8 cellular contexts compared by ENCODE assay signal in genomic region chr4:24488399-24489164, GRCh38.
DNase-seq lines count a peak whose midpoint lies in the region; ATAC-seq and TF ChIP-seq lines count a peak whose summit lies in the region.

No MANE protein-coding gene starts in this region.

- CTCF ChIA-PET in activated CD8-positive, alpha-beta memory T cell treated with anti-CD3 and anti-CD28 coated beads, Interleukin-2, amount 10 ng/mL, durations not matched to agents 7 days and 5 days (lab: Charles Lee): interaction anchor here (0.5 to 1.7 kb wide), 12 partner anchors 11 to 492 kb away, joined by 3 to 5 read pairs (median 4); no protein-coding TSS in a partner anchor

- no peaks in the 10 kb centered on the region for H3K4me1 Mint-ChIP-seq in activated CD8-positive, alpha-beta memory T cell treated with anti-CD3 and anti-CD28 coated beads, Interleukin-2, amount 10 ng/mL, durations not matched to agents 7 days and 5 days
- H3K4me1 Mint-ChIP-seq in neural crest cell (peaks cover 3% of the 10 kb centered on the region), type B pancreatic cell (ENCODE audit: unreplicated experiment) (peaks cover 3% of the 10 kb centered on the region)

- no peak for DNase-seq in AG09319 (ENCODE audit: extremely low read depth, low read depth)
- DNase-seq in NCI-H526 treated with DMSO at 0.1 percent for 48 hours (lab: John Stamatoyannopoulos, UW): peak; percentile 18
- peak; percentile 72 for DNase-seq in activated CD8-positive, alpha-beta memory T cell treated with anti-CD3 and anti-CD28 coated beads, Interleukin-2, amount 10 ng/mL, durations not matched to agents 7 days and 5 days
- peak; percentile 55 for DNase-seq in fibroblast of gingiva (ENCODE audit: low read depth)
- peak; percentile 89 for DNase-seq in neural crest cell (ENCODE audit: low read depth, low spot score)
- DNase-seq in type B pancreatic cell (ENCODE audit: extremely low spot score, unreplicated experiment): peak; percentile 80

- H3K4me3 Mint-ChIP-seq in activated CD8-positive, alpha-beta memory T cell treated with anti-CD3 and anti-CD28 coated beads, Interleukin-2, amount 10 ng/mL, durations not matched to agents 7 days and 5 days: no peak overlapping the region
- H3K4me3 Mint-ChIP-seq in neural crest cell (no peak overlapping the region), type B pancreatic cell (no peak overlapping the region)

- peak; percentile 94 for ATAC-seq in GM18511 (IDR thresholded peaks at IDR 0.05; ENCODE audit: unreplicated experiment)
- peak; percentile 71 for ATAC-seq in HG03064 (IDR thresholded peaks at IDR 0.05; ENCODE audit: low read depth, unreplicated experiment)
- ATAC-seq in activated CD8-positive, alpha-beta memory T cell treated with anti-CD3 and anti-CD28 coated beads, Interleukin-2, amount 10 ng/mL, durations not matched to agents 7 days and 5 days: peak; percentile 70

- peak; percentile 88 for TF ChIP-seq CTCF in AG09319 (IDR thresholded peaks at IDR 0.05; ENCODE audit: low read depth, low read length)
- peak; percentile 85 for TF ChIP-seq CTCF in neural crest cell (conservative IDR thresholded peaks at IDR 0.05)
- TF ChIP-seq CTCF in type B pancreatic cell (conservative IDR thresholded peaks at IDR 0.05): peak; percentile 88

- H3K27me3 Mint-ChIP-seq in activated CD8-positive, alpha-beta memory T cell treated with anti-CD3 and anti-CD28 coated beads, Interleukin-2, amount 10 ng/mL, durations not matched to agents 7 days and 5 days: peaks cover 28% of the 10 kb centered on the region
- H3K27me3 Mint-ChIP-seq in neural crest cell (ENCODE audit: low read depth): peaks cover 2% of the 10 kb centered on the region
- peaks cover 14% of the 10 kb centered on the region for H3K27me3 Mint-ChIP-seq in type B pancreatic cell

- H3K9me3 Mint-ChIP-seq in activated CD8-positive, alpha-beta memory T cell treated with anti-CD3 and anti-CD28 coated beads, Interleukin-2, amount 10 ng/mL, durations not matched to agents 7 days and 5 days (ENCODE audit: low read depth): no peaks in the 10 kb centered on the region
- peaks cover 5% of the 10 kb centered on the region for H3K9me3 Mint-ChIP-seq in neural crest cell
- H3K9me3 Mint-ChIP-seq in type B pancreatic cell: no peaks in the 10 kb centered on the region

- H3K36me3 Mint-ChIP-seq in activated CD8-positive, alpha-beta memory T cell treated with anti-CD3 and anti-CD28 coated beads, Interleukin-2, amount 10 ng/mL, durations not matched to agents 7 days and 5 days: no peaks in the 10 kb centered on the region
- H3K36me3 Mint-ChIP-seq in neural crest cell (ENCODE audit: low read depth) (no peaks in the 10 kb centered on the region), type B pancreatic cell (no peaks in the 10 kb centered on the region)

- no peak overlapping the region for H3K27ac Mint-ChIP-seq in activated CD8-positive, alpha-beta memory T cell treated with anti-CD3 and anti-CD28 coated beads, Interleukin-2, amount 10 ng/mL, durations not matched to agents 7 days and 5 days
- H3K27ac Mint-ChIP-seq in neural crest cell (ENCODE audit: unreplicated experiment): no peak overlapping the region
- H3K27ac Mint-ChIP-seq in type B pancreatic cell: no peak overlapping the region
